ENCODE assay signal across 17 cellular contexts in genomic region chr12:120642086-120642485, GRCh38. TPM values are rescaled to one million over a fixed set of nuclear protein-coding genes. Genes with fewer than 3 reads are reported as not detected.
DNase-seq lines count a peak whose midpoint lies in the region; ATAC-seq and TF ChIP-seq lines count a peak whose summit lies in the region.
"Had no signal": no experiment of that assay in that cellular context is flagged by ENCODE, and none has a peak within 500 bp of the region (broad histone marks: within the 10 kb centered on the region; RNA-seq: fewer than 3 reads in every experiment).

No MANE protein-coding gene starts in this region.

- no peak for DNase-seq in activated naive CD8-positive, alpha-beta T cell treated with anti-CD3 and anti-CD28 coated beads for 36 hours
- no peak for DNase-seq in activated CD8-positive, alpha-beta T cell treated with anti-CD3 and anti-CD28 coated beads for 36 hours
- DNase-seq in D341Med (ENCODE audit: low spot score) (no peak), GM13976 (ENCODE audit: low spot score) (no peak), GM19238 (ENCODE audit: insufficient read length, low spot score) (no peak)
- DNase-seq: gastrocnemius medialis, NCI-H1092, NCI-H2029 treated with DMSO at 0.1 percent for 48 hours, NCI-H510A had no signal

- 0 out of 2 replicates have a peak, but pooled peaks cover 5% of the 10 kb centered on the region for H3K4me1 ChIP-seq in iPS-20b (ENCODE audit: insufficient read depth, low read length)

- no peak overlapping the region for H3K27ac ChIP-seq in iPS-20b (ENCODE audit: low read length)
- H3K27ac ChIP-seq in temporal lobe (ENCODE audit: low read depth, low read length), result peak overlapping the region; percentile 44
- H3K27ac ChIP-seq: brain microvascular endothelial cell, gastrocnemius medialis, stomach, vagina had no signal

- H3K4me3 Mint-ChIP-seq in activated naive CD8-positive, alpha-beta T cell, result peak overlapping the region; percentile 73
- no peak overlapping the region for H3K4me3 Mint-ChIP-seq in activated naive CD8-positive, alpha-beta T cell treated with anti-CD3 and anti-CD28 coated beads for 36 hours
- H3K4me3 Mint-ChIP-seq in activated CD8-positive, alpha-beta T cell treated with anti-CD3 and anti-CD28 coated beads for 36 hours, result peak overlapping the region; percentile 58

- POLR2A ChIA-PET in activated CD8-positive, alpha-beta T cell treated with anti-CD3 and anti-CD28 coated beads for 36 hours (lab: Charles Lee), result interaction anchor here (0.6 kb wide), 1 partner anchor 149 kb away, joined by 4 read pairs; no protein-coding TSS in a partner anchor

- peaks cover 32% of the 10 kb centered on the region for H3K27me3 Mint-ChIP-seq in activated naive CD8-positive, alpha-beta T cell
- peaks cover 61% of the 10 kb centered on the region for H3K27me3 Mint-ChIP-seq in activated naive CD8-positive, alpha-beta T cell treated with anti-CD3 and anti-CD28 coated beads for 36 hours
- peaks cover 45% of the 10 kb centered on the region for H3K27me3 Mint-ChIP-seq in activated CD8-positive, alpha-beta T cell treated with anti-CD3 and anti-CD28 coated beads for 36 hours

- no peak overlapping the region for H3K9ac ChIP-seq in iPS-20b (ENCODE audit: low read depth, low read length)

- peak overlapping the region; percentile 68; the same call in 1 of the 2 replicates for H3K4me3 ChIP-seq in iPS-20b (ENCODE audit: low read length)

- no peaks in the 10 kb centered on the region for H3K9me3 Mint-ChIP-seq in activated naive CD8-positive, alpha-beta T cell (ENCODE audit: low read depth)
- no peaks in the 10 kb centered on the region for H3K9me3 Mint-ChIP-seq in activated naive CD8-positive, alpha-beta T cell treated with anti-CD3 and anti-CD28 coated beads for 36 hours
- no peaks in the 10 kb centered on the region for H3K9me3 Mint-ChIP-seq in activated CD8-positive, alpha-beta T cell treated with anti-CD3 and anti-CD28 coated beads for 36 hours

- intact Hi-C loops in activated CD8-positive, alpha-beta T cell treated with anti-CD3 and anti-CD28 coated beads for 36 hours (cut with micrococcal nuclease), result no loop called here

- in situ Hi-C loops in GM13976 (cut with MboI; ENCODE audit: low sequenced_read_pairs, unreplicated experiment), result no loop called here

- H3K4me1 Mint-ChIP-seq in activated naive CD8-positive, alpha-beta T cell (ENCODE audit: low read depth), result peaks cover 13% of the 10 kb centered on the region
- peaks cover 10% of the 10 kb centered on the region for H3K4me1 Mint-ChIP-seq in activated naive CD8-positive, alpha-beta T cell treated with anti-CD3 and anti-CD28 coated beads for 36 hours
- peaks cover 5% of the 10 kb centered on the region for H3K4me1 Mint-ChIP-seq in activated CD8-positive, alpha-beta T cell treated with anti-CD3 and anti-CD28 coated beads for 36 hours (ENCODE audit: low read depth)

- H3K36me3 Mint-ChIP-seq in activated naive CD8-positive, alpha-beta T cell, result no peaks in the 10 kb centered on the region
- no peaks in the 10 kb centered on the region for H3K36me3 Mint-ChIP-seq in activated naive CD8-positive, alpha-beta T cell treated with anti-CD3 and anti-CD28 coated beads for 36 hours
- no peaks in the 10 kb centered on the region for H3K36me3 Mint-ChIP-seq in activated CD8-positive, alpha-beta T cell treated with anti-CD3 and anti-CD28 coated beads for 36 hours (ENCODE audit: low read depth)

- H3K27me3 ChIP-seq in iPS-20b (ENCODE audit: insufficient read depth, low read length), result peaks cover 61% of the 10 kb centered on the region
- H3K27me3 ChIP-seq: vagina had no signal

- H3K36me3 ChIP-seq in iPS-20b (ENCODE audit: insufficient read depth, low read depth, low read length), result no peaks in the 10 kb centered on the region
- H3K36me3 ChIP-seq: brain microvascular endothelial cell, gastrocnemius medialis, stomach, vagina had no signal

- H3K27ac Mint-ChIP-seq in activated naive CD8-positive, alpha-beta T cell, result no peak overlapping the region
- no peak overlapping the region for H3K27ac Mint-ChIP-seq in activated naive CD8-positive, alpha-beta T cell treated with anti-CD3 and anti-CD28 coated beads for 36 hours
- H3K27ac Mint-ChIP-seq in activated CD8-positive, alpha-beta T cell treated with anti-CD3 and anti-CD28 coated beads for 36 hours, result no peak overlapping the region

- no peaks in the 10 kb centered on the region for H3K9me3 ChIP-seq in iPS-20b (ENCODE audit: insufficient read depth, low read depth, low read length)
- H3K9me3 ChIP-seq: gastrocnemius medialis, stomach, vagina had no signal

- no peak for ATAC-seq in activated CD8-positive, alpha-beta T cell treated with anti-CD3 and anti-CD28 coated beads for 36 hours

- CTCF ChIA-PET in activated CD8-positive, alpha-beta T cell treated with anti-CD3 and anti-CD28 coated beads for 36 hours (lab: Charles Lee), result interaction anchor here (1.2 to 3.7 kb wide), 2 partner anchors 56 to 60 kb away, joined by 3 to 17 read pairs; partner anchors contain the start of gene POP5

- TF ChIP-seq CTCF in activated CD8-positive, alpha-beta T cell treated with anti-CD3 and anti-CD28 coated beads for 36 hours (IDR thresholded peaks at IDR 0.05), result no peak
- TF ChIP-seq CTCF in GM13976 (IDR thresholded peaks at IDR 0.05; ENCODE audit: borderline replicate concordance, control extremely low read depth, extremely low read depth, insufficient read depth, missing control alignments), result no peak

RNA-seq across cellular contexts. Expression of gene CABP1, which starts 1.7 kb away (rescaled TPM):
- 1 to 10 TPM in 1 of 2 experiments, under 1 TPM in 1; 0.94 to 2.0 TPM for total RNA-seq in activated naive CD8-positive, alpha-beta T cell treated with anti-CD3 and anti-CD28 coated beads for 36 hours
- 1 to 10 TPM in 1 of 2 experiments, under 1 TPM in 1; 0.50 to 1.1 TPM for total RNA-seq in activated CD8-positive, alpha-beta T cell treated with anti-CD3 and anti-CD28 coated beads for 36 hours
- 1.5 TPM for total RNA-seq in temporal lobe
- total RNA-seq: mononuclear cell, osteocyte had no signal

RNA-seq across cellular contexts. Expression of gene MLEC, which starts 44.9 kb away (rescaled TPM):
- 10 to 100 TPM; 93.1 to 99.5 TPM for total RNA-seq in activated naive CD8-positive, alpha-beta T cell treated with anti-CD3 and anti-CD28 coated beads for 36 hours
- total RNA-seq in activated CD8-positive, alpha-beta T cell treated with anti-CD3 and anti-CD28 coated beads for 36 hours, result 10 to 100 TPM; 79.2 to 79.4 TPM
- 31.7 TPM for total RNA-seq in temporal lobe
